ENCODE assay signal across 18 cellular contexts in genomic region chr1:100391675-100392074, GRCh38. TPM values are rescaled to one million over a fixed set of nuclear protein-coding genes. Genes with fewer than 3 reads are reported as not detected.
DNase-seq lines count a peak whose midpoint lies in the region; ATAC-seq and TF ChIP-seq lines count a peak whose summit lies in the region.
"Had no signal": no experiment of that assay in that cellular context is flagged by ENCODE, and none has a peak within 500 bp of the region (broad histone marks: within the 10 kb centered on the region; RNA-seq: fewer than 3 reads in every experiment).

No MANE protein-coding gene starts in this region.

- no peak for TF ChIP-seq EP300 in suprapubic skin (IDR thresholded peaks at IDR 0.05)

- H3K9ac ChIP-seq in PC-3 (ENCODE audit: low read length), result no peak overlapping the region

- H3K27ac ChIP-seq in PC-3 (ENCODE audit: low read length) (no peak overlapping the region), spleen (peak overlapping the region in 6 of 8 donors; percentile 6 to 78 (median 50)), thyroid gland (no peak overlapping the region), suprapubic skin (no peak overlapping the region)
- H3K27ac ChIP-seq: dorsolateral prefrontal cortex, esophagus muscularis mucosa, VCaP had no signal

- no peak for TF ChIP-seq POLR2A in spleen (IDR thresholded peaks at IDR 0.05)
- no peak for TF ChIP-seq POLR2A in thyroid gland (IDR thresholded peaks at IDR 0.05)
- no peak for TF ChIP-seq POLR2A in suprapubic skin (IDR thresholded peaks at IDR 0.05)

- no peak overlapping the region for H2AFZ ChIP-seq in PC-3 (ENCODE audit: low read length)

- no peaks in the 10 kb centered on the region for H3K27me3 ChIP-seq in PC-3 (ENCODE audit: low read length)
- H3K27me3 ChIP-seq in spleen (replicated peaks in 1 of 7), result no peaks in the 10 kb centered on the region
- no peaks in the 10 kb centered on the region for H3K27me3 ChIP-seq in thyroid gland
- H3K27me3 ChIP-seq in suprapubic skin, result no peaks in the 10 kb centered on the region
- H3K27me3 ChIP-seq: dorsolateral prefrontal cortex, esophagus muscularis mucosa, MG63 had no signal

- H3K4me2 ChIP-seq in PC-3 (ENCODE audit: low read length), result no peak overlapping the region

- H3K9me2 ChIP-seq in PC-3 (replicated peaks; ENCODE audit: low read length), result no peaks in the 10 kb centered on the region

- CTCF ChIA-PET in PC-3 (lab: Charles Lee), result no interaction called here

- H3F3A ChIP-seq in PC-3 (ENCODE audit: low read length, unreplicated experiment), result no peaks in the 10 kb centered on the region

- BruUV-seq in PC-3 (replicated peaks; lab: Mats Ljungman, UMichigan), result no TSS peak

- 65 to 76% (median 69%) methylated on average over 1 of the region's 1 CpG for whole genome bisulfite sequencing in spleen, 5 donors
- 86% methylated on average over 1 of the region's 1 CpG for WGBS in thyroid gland, 2 donors
- 84% methylated on average over 1 of the region's 1 CpG for WGBS in suprapubic skin

- H3K4me3 ChIP-seq in PC-3 (ENCODE audit: low read length) (no peak overlapping the region), spleen (no peak overlapping the region), thyroid gland (replicated peaks in 1 of 3) (no peak overlapping the region), suprapubic skin (no peak overlapping the region)
- H3K4me3 ChIP-seq: dorsolateral prefrontal cortex, esophagus muscularis mucosa, MG63 had no signal

- TF ChIP-seq CTCF in PC-3 (conservative IDR thresholded peaks at IDR 0.05; ENCODE audit: low read depth, low read length), result no peak
- TF ChIP-seq CTCF in spleen (IDR thresholded peaks at IDR 0.05 in 8 of 11, conservative IDR thresholded peaks at IDR 0.05 in 3 of 11), result no peak
- no peak for TF ChIP-seq CTCF in thyroid gland (IDR thresholded peaks at IDR 0.05)
- TF ChIP-seq CTCF in suprapubic skin (IDR thresholded peaks at IDR 0.05), result no peak

- DNase-seq in activated gamma-delta T cell treated with Interleukin-2 at 50 U/mL for 16 hours, result peak; percentile 47
- no peak for DNase-seq in activated gamma-delta T cell (lab: John Stamatoyannopoulos, UW)
- no peak for DNase-seq in PC-3
- DNase-seq in activated naive CD4-positive, alpha-beta T cell treated with anti-CD3 and anti-CD28 coated beads, Interleukin-2, amount 50 U/mL, for 72 hours (ENCODE audit: low spot score in 2 of 2), result no peak
- no peak for DNase-seq in spleen
- no peak for DNase-seq in thyroid gland
- no peak for DNase-seq in suprapubic skin (ENCODE audit: low spot score in 2 of 2)
- DNase-seq in DMS79 (lab: John Stamatoyannopoulos, UW), result no peak
- DNase-seq: dorsolateral prefrontal cortex, glutamatergic neuron, HCEC 1CT, mesenchymal stem cell, MG63, NCI-H187 treated with DMSO at 0.1 percent for 48 hours had no signal

- H3K36me3 Mint-ChIP-seq in activated naive CD4-positive, alpha-beta T cell treated with anti-CD3 and anti-CD28 coated beads, Interleukin-2, amount 50 U/mL, for 72 hours, result peaks cover 8 to 11% of the 10 kb centered on the region in 2 donors

- 0 out of 2 replicates have a peak, but pooled peaks have one; percentile 13 for ATAC-seq in PC-3
- peak; percentile 35 to 54 for ATAC-seq in activated naive CD4-positive, alpha-beta T cell treated with anti-CD3 and anti-CD28 coated beads, Interleukin-2, amount 50 U/mL, for 72 hours

- H4K20me1 ChIP-seq in PC-3 (ENCODE audit: low read length), result no peaks in the 10 kb centered on the region

- no peaks in the 10 kb centered on the region for H3K79me2 ChIP-seq in PC-3 (ENCODE audit: low read length)

- H3K9me3 Mint-ChIP-seq in activated naive CD4-positive, alpha-beta T cell treated with anti-CD3 and anti-CD28 coated beads, Interleukin-2, amount 50 U/mL, for 72 hours, result no peaks in the 10 kb centered on the region
- H3K9me3 Mint-ChIP-seq: activated T-helper 2 cell treated with anti-CD3 and anti-CD28 coated beads, Interferon-gamma antibody, Interleukin-2, Interleukin-4, amounts not matched to agents 10 μg/mL and 5 μg/mL and 100 μg/mL, durations not matched to agents 14 hours and 24 hours and 36 hours; neural crest cell had no signal

- H3K27ac Mint-ChIP-seq in activated naive CD4-positive, alpha-beta T cell treated with anti-CD3 and anti-CD28 coated beads, Interleukin-2, amount 50 U/mL, for 72 hours, result no peak overlapping the region
- H3K27ac Mint-ChIP-seq: activated T-helper 2 cell treated with anti-CD3 and anti-CD28 coated beads, Interferon-gamma antibody, Interleukin-2, Interleukin-4, amounts not matched to agents 10 μg/mL and 5 μg/mL and 100 μg/mL, durations not matched to agents 14 hours and 24 hours and 36 hours had no signal

- H3K9me3 ChIP-seq in PC-3 (ENCODE audit: low read length) (no peaks in the 10 kb centered on the region), spleen (no peaks in the 10 kb centered on the region), thyroid gland (no peaks in the 10 kb centered on the region), suprapubic skin (no peaks in the 10 kb centered on the region)
- H3K9me3 ChIP-seq: esophagus muscularis mucosa, MG63 had no signal

- H3K4me1 ChIP-seq in PC-3 (ENCODE audit: insufficient read depth, low read length) (no peaks in the 10 kb centered on the region), spleen (peaks cover 19 to 88% (median 56%) of the 10 kb centered on the region in 6 donors), thyroid gland (peaks cover 18 to 19% of the 10 kb centered on the region in 2 donors), suprapubic skin (peaks cover 7% of the 10 kb centered on the region)

- H3K36me3 ChIP-seq in PC-3 (ENCODE audit: low read depth, low read length) (no peaks in the 10 kb centered on the region), spleen (peaks cover 0 to 31% (median 0%) of the 10 kb centered on the region in 6 donors), thyroid gland (no peaks in the 10 kb centered on the region), suprapubic skin (peaks cover 7% of the 10 kb centered on the region)
- H3K36me3 ChIP-seq: MG63 had no signal

- POLR2A ChIA-PET in PC-3 (lab: Charles Lee; ENCODE audit: unreplicated experiment), result no interaction called here

- intact Hi-C loops in PC-3 (cut with micrococcal nuclease), result no loop called here
- intact Hi-C loops in spleen (cut with DNase I; ENCODE audit: low total_unique reads), result no loop called here
- intact Hi-C loops in thyroid gland (cut with DNase I), result no loop called here

RNA-seq across cellular contexts. Expression of gene CDC14A, which starts 39.4 kb away (rescaled TPM):
- total RNA-seq in PC-3 (2014; rRNA removed) (3.4 and 3.7 TPM in 2 replicates), spleen (10 to 100 TPM; 17.4 to 58.5 (median 31.3) TPM), thyroid gland (10 to 100 TPM; 17.1 to 32.8 (median 28.0) TPM), suprapubic skin (10 to 100 TPM in 3 of 4 donors, 1 to 10 TPM in 1; 9.9 to 22.8 (median 17.5) TPM)
- total RNA-seq in activated naive CD4-positive, alpha-beta T cell treated with anti-CD3 and anti-CD28 coated beads, Interleukin-2, amount 50 U/mL, for 72 hours, result 10 to 100 TPM; 13.0 to 16.0 TPM
- 1 to 10 TPM; 3.8 to 4.5 (median 4.2) TPM for polyA plus RNA-seq in spleen

Comparison
In these comparisons a context has a peak if more than half of its experiments do, and no peak if none do; other contexts are left out.
1. H3K27ac ChIP-seq: peak in spleen (6 of 8); none in PC-3 (single experiment), thyroid gland (0 of 3) and suprapubic skin (single experiment).